In genomic region chr1:30550365-30551220, GRCh38 we compare ENCODE assay signal across 24 cellular contexts.
"Had no signal": no experiment of that assay in that cellular context is flagged by ENCODE, and none has a peak within 500 bp of the region (broad histone marks: within the 10 kb centered on the region; RNA-seq: fewer than 3 reads in every experiment).

No MANE protein-coding gene starts in this region.

- H3K4me3 ChIP-seq: heart right ventricle, hepatocyte, left ventricle myocardium inferior, ovary, right atrium auricular region, right lobe of liver, smooth muscle cell, tibial nerve, vagina had no signal

- H3K27ac ChIP-seq: heart right ventricle, hepatocyte, left ventricle myocardium inferior, neutrophil, ovary, right atrium auricular region, right lobe of liver, tibial nerve, vagina had no signal

- DNase-seq: heart right ventricle; kidney; left colon; left ventricle myocardium inferior; occipital lobe; ovary; right lobe of liver; stimulated activated CD4-positive, alpha-beta T cell treated with anti-CD3 and anti-CD28 coated beads, Interleukin-4, amount 100 ng/mL, for 24 hours; stimulated activated naive CD4-positive, alpha-beta T cell treated with Interleukin-2 at 50 U/mL for 16 hours; stimulated activated naive CD8-positive, alpha-beta T cell treated with anti-CD3 and anti-CD28 coated beads, Interleukin-15, amount 100 ng/mL, for 72 hours; substantia nigra had no signal

- H3K4me3 Mint-ChIP-seq: memory B cell; naive thymus-derived CD8-positive, alpha-beta T cell; nephron; neural crest cell; stimulated activated memory B cell treated with anti-CD40 and anti-IgM and Interleukin-4, amounts not matched to agents 10 μg/mL and 1 μg/mL and 100 μg/mL, for 72 hours; stimulated activated naive CD8-positive, alpha-beta T cell treated with anti-CD3 and anti-CD28 coated beads, Interleukin-15, amount 100 ng/mL, for 72 hours; type B pancreatic cell had no signal

- H3K4me1 Mint-ChIP-seq: memory B cell; naive thymus-derived CD8-positive, alpha-beta T cell; nephron; stimulated activated memory B cell treated with anti-CD40 and anti-IgM and Interleukin-4, amounts not matched to agents 10 μg/mL and 1 μg/mL and 100 μg/mL, for 72 hours; stimulated activated naive CD8-positive, alpha-beta T cell treated with anti-CD3 and anti-CD28 coated beads, Interleukin-15, amount 100 ng/mL, for 72 hours had no signal

- H3K4me1 ChIP-seq: heart right ventricle, left ventricle myocardium inferior, right atrium auricular region, right lobe of liver, tibial nerve, vagina had no signal

- H3K27ac Mint-ChIP-seq: memory B cell; naive thymus-derived CD8-positive, alpha-beta T cell; nephron; progenitor cell of endocrine pancreas; stimulated activated memory B cell treated with anti-CD40 and anti-IgM and Interleukin-4, amounts not matched to agents 10 μg/mL and 1 μg/mL and 100 μg/mL, for 72 hours; stimulated activated naive CD8-positive, alpha-beta T cell treated with anti-CD3 and anti-CD28 coated beads, Interleukin-15, amount 100 ng/mL, for 72 hours; type B pancreatic cell had no signal

- H3K9me3 ChIP-seq: heart right ventricle, left ventricle myocardium inferior, neutrophil, ovary, right atrium auricular region, right lobe of liver, vagina had no signal

- H3K27me3 ChIP-seq: hepatocyte, neutrophil, ovary, right atrium auricular region, right lobe of liver, tibial nerve, vagina had no signal

- H3K36me3 ChIP-seq: heart right ventricle, left ventricle myocardium inferior, neutrophil, ovary, right atrium auricular region, right lobe of liver, tibial nerve, vagina had no signal

- H3K36me3 Mint-ChIP-seq: memory B cell; naive thymus-derived CD8-positive, alpha-beta T cell; stimulated activated memory B cell treated with anti-CD40 and anti-IgM and Interleukin-4, amounts not matched to agents 10 μg/mL and 1 μg/mL and 100 μg/mL, for 72 hours; type B pancreatic cell had no signal

- H3K9me3 Mint-ChIP-seq: neural crest cell; stimulated activated naive CD8-positive, alpha-beta T cell treated with anti-CD3 and anti-CD28 coated beads, Interleukin-15, amount 100 ng/mL, for 72 hours; type B pancreatic cell had no signal

- ATAC-seq: heart right ventricle; left colon; naive thymus-derived CD8-positive, alpha-beta T cell; right lobe of liver; stimulated activated memory B cell treated with anti-CD40 and anti-IgM and Interleukin-4, amounts not matched to agents 10 μg/mL and 1 μg/mL and 100 μg/mL, for 72 hours; stimulated activated naive CD8-positive, alpha-beta T cell treated with anti-CD3 and anti-CD28 coated beads, Interleukin-15, amount 100 ng/mL, for 72 hours had no signal
